15 cellular contexts compared by ENCODE assay signal in the genomic region with DNA sequence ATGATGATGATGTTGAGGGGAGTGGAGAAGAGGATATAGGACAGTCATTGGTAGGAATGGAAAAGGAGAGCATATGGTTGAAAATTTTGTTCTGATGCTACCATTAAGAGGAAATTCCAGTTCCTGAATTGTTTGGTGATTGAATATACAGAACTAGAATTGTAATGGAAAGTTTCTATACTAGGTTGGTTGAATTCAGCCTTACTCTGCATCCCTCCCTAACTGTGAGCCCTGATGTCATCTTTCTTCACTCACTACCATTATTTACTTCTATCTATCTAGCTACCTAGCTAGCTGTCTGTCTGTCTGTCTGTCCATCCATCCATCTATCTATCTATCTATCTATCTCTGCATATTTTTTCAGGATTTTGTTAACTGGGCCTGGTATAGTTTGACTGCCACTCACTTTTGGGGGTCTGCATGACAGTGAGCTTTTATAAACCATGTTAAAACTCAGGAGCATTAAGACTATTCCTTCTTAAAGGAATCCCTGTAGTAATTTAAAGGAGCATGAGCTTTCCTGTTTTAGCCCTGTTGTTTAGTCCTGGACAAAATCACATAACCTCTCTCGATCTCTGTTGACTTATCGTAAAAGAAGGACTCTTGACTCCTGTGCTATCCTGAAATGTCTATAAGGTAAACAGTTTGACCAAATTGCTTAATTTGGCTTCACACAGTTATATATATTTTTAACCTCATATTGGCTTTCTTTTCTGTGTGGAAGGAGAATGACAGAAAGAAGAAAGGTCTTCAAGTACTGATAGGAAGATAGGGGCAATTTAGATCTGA.
"Had no signal": no experiment of that assay in that cellular context is flagged by ENCODE, and none has a peak within 500 bp of the region (broad histone marks: within the 10 kb centered on the region; RNA-seq: fewer than 3 reads in every experiment).

No MANE protein-coding gene starts in this region.

- H3K27ac Mint-ChIP-seq: activated naive CD8-positive, alpha-beta T cell treated with anti-CD3 and anti-CD28 coated beads, Interleukin-2, amount 10 ng/mL, durations not matched to agents 7 days and 5 days; memory B cell; stimulated activated naive CD8-positive, alpha-beta T cell treated with anti-CD3 and anti-CD28 coated beads, Interleukin-15, Interleukin-2, amounts not matched to agents 100 ng/mL and 50 ng/mL, for 24 hours; T-helper 1 cell treated with Interleukin-12 subunit alpha and Interleukin-12 subunit beta and Interleukin-4 antibody, amounts not matched to agents 30 μg/mL and 1 μg/mL, for 36 hours had no signal

- H3K9me3 Mint-ChIP-seq: memory B cell; T-helper 1 cell treated with Interleukin-12 subunit alpha and Interleukin-12 subunit beta and Interleukin-4 antibody, amounts not matched to agents 30 μg/mL and 1 μg/mL, for 36 hours had no signal

- H3K9me3 ChIP-seq: breast epithelium, esophagus squamous epithelium, ovary, upper lobe of right lung had no signal

- H3K27ac ChIP-seq: breast epithelium, dorsolateral prefrontal cortex, esophagus squamous epithelium, ovary, upper lobe of right lung had no signal

- DNase-seq: activated CD4-positive, CD25-positive, alpha-beta regulatory T cell; activated naive CD8-positive, alpha-beta T cell treated with anti-CD3 and anti-CD28 coated beads, Interleukin-2, amount 10 ng/mL, durations not matched to agents 7 days and 5 days; aorta; dorsolateral prefrontal cortex; esophagus squamous epithelium; foreskin fibroblast; ovary; stimulated activated CD4-positive, alpha-beta T cell treated with anti-CD3 and anti-CD28 coated beads, Interleukin-2, amount 100 ng/mL, for 48 hours; upper lobe of right lung had no signal

- H3K4me3 Mint-ChIP-seq: activated naive CD8-positive, alpha-beta T cell treated with anti-CD3 and anti-CD28 coated beads, Interleukin-2, amount 10 ng/mL, durations not matched to agents 7 days and 5 days; memory B cell; neural crest cell; stimulated activated naive CD8-positive, alpha-beta T cell treated with anti-CD3 and anti-CD28 coated beads, Interleukin-15, Interleukin-2, amounts not matched to agents 100 ng/mL and 50 ng/mL, for 24 hours; T-helper 1 cell treated with Interleukin-12 subunit alpha and Interleukin-12 subunit beta and Interleukin-4 antibody, amounts not matched to agents 30 μg/mL and 1 μg/mL, for 36 hours had no signal

- H3K4me3 ChIP-seq: breast epithelium, dorsolateral prefrontal cortex, esophagus squamous epithelium, ovary, upper lobe of right lung had no signal

- H3K27me3 Mint-ChIP-seq: activated naive CD8-positive, alpha-beta T cell treated with anti-CD3 and anti-CD28 coated beads, Interleukin-2, amount 10 ng/mL, durations not matched to agents 7 days and 5 days; memory B cell; stimulated activated naive CD8-positive, alpha-beta T cell treated with anti-CD3 and anti-CD28 coated beads, Interleukin-15, Interleukin-2, amounts not matched to agents 100 ng/mL and 50 ng/mL, for 24 hours had no signal

- H3K4me1 Mint-ChIP-seq: neural crest cell had no signal

- H3K36me3 ChIP-seq: breast epithelium, ovary, upper lobe of right lung had no signal

- ATAC-seq: SK-N-SH treated with all-trans-retinoic acid at 6 μM for 48 hours, upper lobe of right lung had no signal
